ENCODE assay signal across 21 cellular contexts in genomic region chr11:27723685-27724084, GRCh38. TPM values are rescaled to one million over a fixed set of nuclear protein-coding genes. Genes with fewer than 3 reads are reported as not detected.
DNase-seq lines count a peak whose midpoint lies in the region; ATAC-seq and TF ChIP-seq lines count a peak whose summit lies in the region.
"Had no signal": no experiment of that assay in that cellular context is flagged by ENCODE, and none has a peak within 500 bp of the region (broad histone marks: within the 10 kb centered on the region; RNA-seq: fewer than 3 reads in every experiment).

No MANE protein-coding gene starts in this region.

- no peak overlapping the region for H3K27ac Mint-ChIP-seq in WTC11
- no peak overlapping the region for H3K27ac Mint-ChIP-seq in activated naive CD8-positive, alpha-beta T cell treated with anti-CD3 and anti-CD28 coated beads for 36 hours

- H3K27me3 ChIP-seq in heart right ventricle (peaks cover 10 to 71% (median 69%) of the 10 kb centered on the region in 7 donors), smooth muscle cell (ENCODE audit: low read depth) (peaks cover 76% of the 10 kb centered on the region)

- TF ChIP-seq CTCF in GM12872 (IDR thresholded peaks at IDR 0.05; ENCODE audit: insufficient read depth, low read depth, low read length) (0 out of 3 replicates have a peak, but pooled peaks have one; percentile 11), WTC11 (IDR thresholded peaks at IDR 0.05) (no peak), fibroblast of pulmonary artery (IDR thresholded peaks at IDR 0.05; ENCODE audit: low read length, missing control alignments) (peak; percentile 1), heart right ventricle (IDR thresholded peaks at IDR 0.05) (no peak), smooth muscle cell (IDR thresholded peaks at IDR 0.05; ENCODE audit: borderline replicate concordance, insufficient read depth, poor library complexity, severe bottlenecking) (no peak)

- H3K79me2 ChIP-seq in smooth muscle cell (ENCODE audit: low read depth), result no peaks in the 10 kb centered on the region

- H3K9me3 ChIP-seq in heart right ventricle (no peaks in the 10 kb centered on the region), smooth muscle cell (replicated peaks; ENCODE audit: low read depth) (no peaks in the 10 kb centered on the region)

- WGBS in heart right ventricle, 2 donors, result 77 to 87% methylated on average over 1 of the region's 1 CpG
- 88% methylated on average over 1 of the region's 1 CpG for WGBS in smooth muscle cell (ENCODE audit: low lambda C conversion rate)

- DNase-seq in ACHN, result peak; percentile 28
- DNase-seq in WTC11 (ENCODE audit: low spot score), result no peak
- DNase-seq in fibroblast of pulmonary artery (ENCODE audit: low read depth), result no peak
- DNase-seq in heart right ventricle, result no peak
- DNase-seq in activated naive CD8-positive, alpha-beta T cell treated with anti-CD3 and anti-CD28 coated beads for 36 hours, result no peak
- no peak for DNase-seq in mesenteric fat pad (ENCODE audit: low spot score)
- DNase-seq in smooth muscle cell (lab: John Stamatoyannopoulos, UW; ENCODE audit: unreplicated experiment), result no peak
- DNase-seq: activated CD8-positive, alpha-beta memory T cell treated with anti-CD3 and anti-CD28 coated beads for 24 hours; activated naive CD4-positive, alpha-beta T cell treated with anti-CD3 and anti-CD28 coated beads, Interleukin-2, amount 50 U/mL, for 16 hours; activated T-cell treated with anti-CD3 and anti-CD28 coated beads, Interleukin-2, amount 50 U/mL, for 48 hours; DMS79; foreskin melanocyte; mesenchymal stem cell; naive thymus-derived CD8-positive, alpha-beta T cell; NCI-H146; NCI-H774; small intestine; stimulated activated CD4-positive, alpha-beta T cell treated with anti-CD3 and anti-CD28 coated beads, Interleukin-4, amount 100 ng/mL, for 4 hours had no signal

- no peaks in the 10 kb centered on the region for H3K36me3 Mint-ChIP-seq in WTC11
- H3K36me3 Mint-ChIP-seq in activated naive CD8-positive, alpha-beta T cell treated with anti-CD3 and anti-CD28 coated beads for 36 hours, result peaks cover 3% of the 10 kb centered on the region

- H3K4me2 ChIP-seq in smooth muscle cell, result no peak overlapping the region

- H3K9ac ChIP-seq in smooth muscle cell (ENCODE audit: low read depth), result no peak overlapping the region

- intact Hi-C loops in heart right ventricle (cut with DNase I), result no loop called here

- peaks cover 80% of the 10 kb centered on the region for H3K27me3 Mint-ChIP-seq in WTC11 (ENCODE audit: low read depth)
- peaks cover 56% of the 10 kb centered on the region for H3K27me3 Mint-ChIP-seq in activated naive CD8-positive, alpha-beta T cell treated with anti-CD3 and anti-CD28 coated beads for 36 hours

- ATAC-seq in WTC11, result no peak
- no peak for ATAC-seq in heart right ventricle
- ATAC-seq: activated CD4-positive, CD25-positive, alpha-beta regulatory T cell treated with anti-CD3 and anti-CD28 coated beads, Interleukin-2, amount 50 U/mL, for 24 hours; naive thymus-derived CD8-positive, alpha-beta T cell had no signal

- H3K4me1 ChIP-seq in heart right ventricle (peaks cover 0 to 28% (median 18%) of the 10 kb centered on the region in 9 donors), smooth muscle cell (ENCODE audit: low read depth) (peaks cover 8% of the 10 kb centered on the region)

- CTCF ChIA-PET in WTC11 (lab: Charles Lee), result interaction anchor here (0.9 to 9.1 kb wide), 2 partner anchors 17 to 23 kb away, joined by 3 to 184 read pairs; partner anchors contain the start of gene BDNF

- POLR2A ChIA-PET in WTC11 (lab: Charles Lee), result no interaction called here

- H3K4me3 Mint-ChIP-seq in WTC11, result peak overlapping the region; percentile 94; the same call in 1 of the 2 replicates
- H3K4me3 Mint-ChIP-seq in activated naive CD8-positive, alpha-beta T cell treated with anti-CD3 and anti-CD28 coated beads for 36 hours, result no peak overlapping the region

- H3F3A ChIP-seq in smooth muscle cell (ENCODE audit: low read depth), result no peaks in the 10 kb centered on the region

- in situ Hi-C loops in ACHN (cut with HindIII; ENCODE audit: low pct_ligation_motif_present, low pct_unique_long_range_greater_than_20kb, low sequenced_read_pairs), result no loop called here

- H3K4me1 Mint-ChIP-seq in WTC11, result peaks cover 28% of the 10 kb centered on the region
- H3K4me1 Mint-ChIP-seq in activated naive CD8-positive, alpha-beta T cell treated with anti-CD3 and anti-CD28 coated beads for 36 hours, result peaks cover 8% of the 10 kb centered on the region

- no peak overlapping the region for H2AFZ ChIP-seq in smooth muscle cell (ENCODE audit: low read depth)

- H4K20me1 ChIP-seq in smooth muscle cell (ENCODE audit: low read depth), result no peaks in the 10 kb centered on the region

- H3K9me3 Mint-ChIP-seq in WTC11, result no peaks in the 10 kb centered on the region
- H3K9me3 Mint-ChIP-seq in activated naive CD8-positive, alpha-beta T cell treated with anti-CD3 and anti-CD28 coated beads for 36 hours, result peaks cover 16% of the 10 kb centered on the region

- H3K4me3 ChIP-seq in fibroblast of pulmonary artery (replicated peaks; ENCODE audit: low read depth, low read length) (no peak overlapping the region), heart right ventricle (no peak overlapping the region), smooth muscle cell (no peak overlapping the region)

- H3K36me3 ChIP-seq in heart right ventricle (no peaks in the 10 kb centered on the region), smooth muscle cell (ENCODE audit: low read depth) (no peaks in the 10 kb centered on the region)

- no peak overlapping the region for H3K27ac ChIP-seq in heart right ventricle
- H3K27ac ChIP-seq in smooth muscle cell (ENCODE audit: low read depth), result no peak overlapping the region

TF ChIP-seq in WTC11, 78 proteins besides CTCF, POLR2A, EP300 and RAD21 (continues in another document):
- TF ChIP-seq ZNF416 (CRISPR knock-in tag; IDR thresholded peaks at IDR 0.05), result no peak
- TF ChIP-seq E2F1 (CRISPR knock-in tag; IDR thresholded peaks at IDR 0.05), result no peak
- TF ChIP-seq ATF3 (CRISPR knock-in tag; conservative IDR thresholded peaks at IDR 0.05), result no peak
- no peak for TF ChIP-seq CDX4 (CRISPR knock-in tag; IDR thresholded peaks at IDR 0.05; ENCODE audit: borderline replicate concordance)
- TF ChIP-seq PRDM15 (CRISPR knock-in tag; IDR thresholded peaks at IDR 0.05), result no peak

RNA-seq across cellular contexts. Expression of gene BDNF, which starts 23.4 kb away (rescaled TPM):
- total RNA-seq in WTC11 (2021) (4.6 to 5.0 TPM (median 4.8 TPM) in 3 replicates), heart right ventricle (10 to 100 TPM in 2 of 10 donors, 1 to 10 TPM in 7, under 1 TPM in 1; 0.67 to 19.1 (median 4.0) TPM), mesenteric fat pad (0.22 TPM), smooth muscle cell (8.2 and 8.3 TPM in 2 replicates)
- polyA plus RNA-seq in heart right ventricle (1 to 10 TPM in 1 of 2 donors, under 1 TPM in 1; 0.16 to 1.4 TPM), smooth muscle cell (5.6 and 7.3 TPM in 2 replicates)
- not detected for total RNA-seq in activated naive CD8-positive, alpha-beta T cell treated with anti-CD3 and anti-CD28 coated beads for 36 hours
- total RNA-seq: naive thymus-derived CD8-positive, alpha-beta T cell; T-helper 2 cell treated with Interferon-gamma antibody and Interleukin-4, amounts not matched to agents 100 ng/mL and 5 ng/mL, for 36 hours had no signal

Comparison
In these comparisons a context has a peak if more than half of its experiments do, and no peak if none do; other contexts are left out.
1. CTCF ChIP-seq: peak in GM12872 (single experiment) and fibroblast of pulmonary artery (single experiment); none in WTC11 (single experiment), heart right ventricle (0 of 9) and smooth muscle cell (single experiment).